11 cellular contexts compared by ENCODE assay signal in genomic region chr3:190721330-190721729, GRCh38.
DNase-seq lines count a peak whose midpoint lies in the region; ATAC-seq and TF ChIP-seq lines count a peak whose summit lies in the region.
"Had no signal": no experiment of that assay in that cellular context is flagged by ENCODE, and none has a peak within 500 bp of the region (broad histone marks: within the 10 kb centered on the region; RNA-seq: fewer than 3 reads in every experiment).

No MANE protein-coding gene starts in this region.

- no peaks in the 10 kb centered on the region for H3K36me3 Mint-ChIP-seq in activated naive CD8-positive, alpha-beta T cell treated with anti-CD3 and anti-CD28 coated beads for 36 hours
- H3K36me3 Mint-ChIP-seq: activated naive CD8-positive, alpha-beta T cell had no signal

- H4K91ac ChIP-seq in mesenchymal stem cell (ENCODE audit: low read length) = no peak overlapping the region

- H3K27me3 ChIP-seq in mesenchymal stem cell (ENCODE audit: control insufficient read depth in 1 of 2, insufficient read depth in 1 of 2, low read length in 2 of 2) = no peaks in the 10 kb centered on the region
- no peaks in the 10 kb centered on the region for H3K27me3 ChIP-seq in gastroesophageal sphincter

- H3K4me2 ChIP-seq in mesenchymal stem cell (ENCODE audit: low read length, poor library complexity, severe bottlenecking) = no peak overlapping the region

- no peak overlapping the region for H2BK120ac ChIP-seq in mesenchymal stem cell (ENCODE audit: low read depth, low read length)

- TF ChIP-seq CTCF in gastroesophageal sphincter (IDR thresholded peaks at IDR 0.05) = no peak

- H3K9me3 ChIP-seq in mesenchymal stem cell (ENCODE audit: control insufficient read depth, low read length) (no peaks in the 10 kb centered on the region), gastroesophageal sphincter (no peaks in the 10 kb centered on the region)

- no peaks in the 10 kb centered on the region for H3K79me1 ChIP-seq in mesenchymal stem cell (replicated peaks; ENCODE audit: low read length, poor library complexity, severe bottlenecking)

- WGBS in mesenchymal stem cell = 77% methylated on average over 5 of the region's 5 CpGs
- WGBS in gastroesophageal sphincter (ENCODE audit: low coverage in 1 of 2), 2 donors = 98 to 100% methylated on average over 2 to 5 of the region's 5 CpGs

- peak overlapping the region; percentile 34 for H3K27ac ChIP-seq in mesenchymal stem cell (ENCODE audit: low read length, poor library complexity, severe bottlenecking)
- H3K27ac ChIP-seq in gastroesophageal sphincter = no peak overlapping the region

- no peak overlapping the region for H3K27ac Mint-ChIP-seq in activated naive CD8-positive, alpha-beta T cell treated with anti-CD3 and anti-CD28 coated beads for 36 hours
- H3K27ac Mint-ChIP-seq: activated naive CD8-positive, alpha-beta T cell had no signal

- no peaks in the 10 kb centered on the region for H3K36me3 ChIP-seq in mesenchymal stem cell (ENCODE audit: control insufficient read depth in 1 of 2, insufficient read depth in 2 of 2, low read depth in 1 of 2, low read length in 2 of 2)
- no peaks in the 10 kb centered on the region for H3K36me3 ChIP-seq in gastroesophageal sphincter

- no peak overlapping the region for H2BK12ac ChIP-seq in mesenchymal stem cell (ENCODE audit: low read length in 2 of 2)

- H2AFZ ChIP-seq in mesenchymal stem cell (ENCODE audit: low read depth, low read length) = no peak overlapping the region

- no peak overlapping the region for H3K23ac ChIP-seq in mesenchymal stem cell (ENCODE audit: low read length in 2 of 2)

- no peak overlapping the region for H2BK15ac ChIP-seq in mesenchymal stem cell (ENCODE audit: low read depth, poor library complexity, severe bottlenecking)

- no peak overlapping the region for H3K9ac ChIP-seq in mesenchymal stem cell (ENCODE audit: low read length)

- H4K8ac ChIP-seq in mesenchymal stem cell (ENCODE audit: low read length) = no peak overlapping the region

- H2BK5ac ChIP-seq in mesenchymal stem cell (ENCODE audit: low read depth, low read length, poor library complexity, severe bottlenecking) = no peak overlapping the region

- no peak overlapping the region for H3K14ac ChIP-seq in mesenchymal stem cell (ENCODE audit: low read length in 2 of 2)

- no peak for DNase-seq in mesenchymal stem cell
- DNase-seq in activated naive CD8-positive, alpha-beta T cell treated with anti-CD3 and anti-CD28 coated beads for 36 hours = no peak
- no peak for DNase-seq in NCI-H2171 (lab: John Stamatoyannopoulos, UW)
- DNase-seq in NCI-H1436 (lab: John Stamatoyannopoulos, UW) = no peak
- DNase-seq: NCI-H524 had no signal

- TF ChIP-seq EP300 in gastroesophageal sphincter (IDR thresholded peaks at IDR 0.05) = no peak

- no peak overlapping the region for H3K4me3 Mint-ChIP-seq in activated naive CD8-positive, alpha-beta T cell treated with anti-CD3 and anti-CD28 coated beads for 36 hours
- H3K4me3 Mint-ChIP-seq: activated naive CD8-positive, alpha-beta T cell had no signal

- H3K9me3 Mint-ChIP-seq in activated naive CD8-positive, alpha-beta T cell treated with anti-CD3 and anti-CD28 coated beads for 36 hours = no peaks in the 10 kb centered on the region

- no peak overlapping the region for H3K4ac ChIP-seq in mesenchymal stem cell (ENCODE audit: low read depth in 1 of 2, low read length in 2 of 2)

- peak; percentile 87 for ATAC-seq in GM18870 (IDR thresholded peaks at IDR 0.05; ENCODE audit: unreplicated experiment)
- peak; percentile 91 for ATAC-seq in HG02642 (IDR thresholded peaks at IDR 0.05; ENCODE audit: poor library complexity, unreplicated experiment)
- peak; percentile 85 for ATAC-seq in HG03575 (IDR thresholded peaks at IDR 0.05; ENCODE audit: extremely low read depth, insufficient number of reproducible peaks, low FRiP score, unreplicated experiment)
- ATAC-seq in gastroesophageal sphincter = no peak
- ATAC-seq: left lobe of liver had no signal

- peaks cover 13% of the 10 kb centered on the region for H3K27me3 Mint-ChIP-seq in activated naive CD8-positive, alpha-beta T cell treated with anti-CD3 and anti-CD28 coated beads for 36 hours

- no peaks in the 10 kb centered on the region for H3K4me1 ChIP-seq in mesenchymal stem cell (ENCODE audit: control insufficient read depth, insufficient read depth, low read depth, low read length)
- H3K4me1 ChIP-seq in gastroesophageal sphincter = no peaks in the 10 kb centered on the region

- no peak for TF ChIP-seq POLR2A in gastroesophageal sphincter (IDR thresholded peaks at IDR 0.05)

- H3K4me3 ChIP-seq in mesenchymal stem cell (ENCODE audit: insufficient read depth in 1 of 2, low read depth in 1 of 2, low read length in 2 of 2) = no peak overlapping the region
- H3K4me3 ChIP-seq in gastroesophageal sphincter = no peak overlapping the region

- H3K18ac ChIP-seq in mesenchymal stem cell (ENCODE audit: low read depth in 1 of 2, low read length in 2 of 2) = no peak overlapping the region

- peaks cover 2% of the 10 kb centered on the region for H3K4me1 Mint-ChIP-seq in activated naive CD8-positive, alpha-beta T cell treated with anti-CD3 and anti-CD28 coated beads for 36 hours

- no peak overlapping the region for H2AK5ac ChIP-seq in mesenchymal stem cell (ENCODE audit: low read length, severe bottlenecking)
